In genomic region chr7:1939434-1940401, GRCh38 we compare ENCODE assay signal across 7 cellular contexts.
DNase-seq lines count a peak whose midpoint lies in the region; ATAC-seq and TF ChIP-seq lines count a peak whose summit lies in the region.

No MANE protein-coding gene starts in this region.

- 62 to 66% methylated on average over 28 of the region's 28 CpGs for WGBS in heart right ventricle, 2 donors
- 68% methylated on average over 28 of the region's 28 CpGs for WGBS in prostate gland

- H3K4me1 ChIP-seq in heart right ventricle (peaks cover 2 to 54% (median 20%) of the 10 kb centered on the region in 9 donors), prostate gland (replicated peaks) (no peaks in the 10 kb centered on the region)

- no peaks in the 10 kb centered on the region for H3K27me3 ChIP-seq in heart right ventricle
- H3K27me3 ChIP-seq in prostate gland (replicated peaks; ENCODE audit: insufficient read depth): no peaks in the 10 kb centered on the region

- H3K4me3 ChIP-seq in heart right ventricle (peak overlapping the region in 6 of 10 donors; percentile 1 to 56 (median 16)), prostate gland (no peak overlapping the region)

- H3K27ac ChIP-seq in heart right ventricle (peak overlapping the region in 6 of 10 donors; percentile 6 to 91 (median 41)), prostate gland (no peak overlapping the region)

- ATAC-seq in GM19324 (IDR thresholded peaks at IDR 0.05; ENCODE audit: low FRiP score, unreplicated experiment) (peak; percentile 16), HG02973 (IDR thresholded peaks at IDR 0.05; ENCODE audit: unreplicated experiment) (peak; percentile 17), heart right ventricle (peak in 6 of 8 donors; percentile 12 to 37 (median 16))
- ATAC-seq in activated CD4-positive, CD25-positive, alpha-beta regulatory T cell treated with anti-CD3 and anti-CD28 coated beads, Interleukin-2, amount 50 U/mL, for 24 hours: peak; percentile 58 to 61

- intact Hi-C loops in heart right ventricle (cut with DNase I): loop anchor here in 2 of 10 donors (5.0 to 10.0 kb wide), 3 partner anchors 53 to 123 kb away; no protein-coding TSS in a partner anchor
- intact Hi-C loops in prostate gland (cut with DNase I): no loop called here

- H3K36me3 ChIP-seq in heart right ventricle: peaks cover 0 to 15% (median 0%) of the 10 kb centered on the region in 9 donors
- H3K36me3 ChIP-seq in prostate gland: no peaks in the 10 kb centered on the region

- no peak for TF ChIP-seq CTCF in heart right ventricle (IDR thresholded peaks at IDR 0.05)
- TF ChIP-seq CTCF in prostate gland (IDR thresholded peaks at IDR 0.05): no peak

- H3K9me3 ChIP-seq in heart right ventricle: no peaks in the 10 kb centered on the region
- H3K9me3 ChIP-seq in prostate gland: no peaks in the 10 kb centered on the region

- DNase-seq in heart right ventricle: peak in 1 of 2 donors; percentile 43
- DNase-seq in kidney tubule cell (ENCODE audit: low spot score): no peak
- DNase-seq in medulla oblongata (ENCODE audit: extremely low spot score): no peak
- no peak for DNase-seq in prostate gland (ENCODE audit: low spot score)

- TF ChIP-seq POLR2A in prostate gland (IDR thresholded peaks at IDR 0.05): no peak

Comparison
In these comparisons a context has a peak if more than half of its experiments do, and no peak if none do; other contexts are left out.
1. H3K27ac ChIP-seq: peak in heart right ventricle (6 of 10); none in prostate gland (0 of 2).
2. H3K4me3 ChIP-seq: peak in heart right ventricle (6 of 10); none in prostate gland (0 of 2).
3. Peak in every context shown above with its lines, with median percentiles within 50 percentile points of each other: ATAC-seq.